In the genomic region with DNA sequence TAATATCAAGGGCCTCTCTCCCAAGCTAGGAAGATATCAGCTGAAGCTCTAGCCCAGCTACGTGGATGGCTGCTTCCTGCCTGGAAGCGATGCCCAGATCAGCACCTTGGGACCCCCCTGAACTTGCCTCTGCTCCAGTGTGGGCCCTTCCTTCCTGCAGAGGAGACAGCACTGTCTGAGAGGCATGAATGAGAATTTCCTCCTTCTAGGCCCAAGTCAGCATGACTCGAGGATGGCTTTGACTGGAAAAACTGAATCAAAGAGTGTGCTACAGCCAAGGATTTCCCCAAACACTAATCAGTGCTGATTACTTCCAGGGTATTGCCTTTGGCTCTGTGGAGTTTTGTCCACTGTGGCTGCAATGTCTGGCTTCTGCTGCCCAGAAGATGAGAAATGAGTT, we compare ENCODE assay signal across 13 cellular contexts. TPM values are rescaled to one million over a fixed set of nuclear protein-coding genes. Genes with fewer than 3 reads are reported as not detected.
DNase-seq lines count a peak whose midpoint lies in the region; ATAC-seq, FAIRE-seq and TF ChIP-seq lines count a peak whose summit lies in the region.
"Had no signal": no experiment of that assay in that cellular context is flagged by ENCODE, and none has a peak within 500 bp of the region (broad histone marks: within the 10 kb centered on the region; RNA-seq: fewer than 3 reads in every experiment).

No MANE protein-coding gene starts in this region.

- DNase-seq in A549 (ENCODE audit: low read depth in 1 of 2, low spot score in 1 of 2) (no peak), PC-3 (no peak), esophagus muscularis mucosa (ENCODE audit: extremely low spot score) (no peak), nephron progenitor cell (no peak), GM13976 (ENCODE audit: low spot score) (no peak), foreskin melanocyte (no peak), GM10266 (ENCODE audit: extremely low spot score) (no peak)
- no peak for DNase-seq in activated CD4-positive, alpha-beta T cell treated with anti-CD3 and anti-CD28 coated beads for 4 hours
- DNase-seq: amygdala, erythroblast, Kasumi-1, SHP77 had no signal

- H3K4me1 ChIP-seq in A549 = peaks cover 100% of the 10 kb centered on the region
- peaks cover 71% of the 10 kb centered on the region for H3K4me1 ChIP-seq in PC-3 (ENCODE audit: insufficient read depth, low read length)
- peaks cover 69 to 99% (median 98%) of the 10 kb centered on the region in 4 donors for H3K4me1 ChIP-seq in esophagus muscularis mucosa

- TF ChIP-seq RAD21 in A549 (conservative IDR thresholded peaks at IDR 0.05 in 1 of 2, IDR thresholded peaks at IDR 0.05 in 1 of 2) = no peak

- H3K36me3 ChIP-seq in PC-3 (ENCODE audit: low read depth, low read length) (peaks cover 11% of the 10 kb centered on the region), esophagus muscularis mucosa (no peaks in the 10 kb centered on the region)

- TF ChIP-seq EP300 in A549 (IDR thresholded peaks at IDR 0.05) (no peak), esophagus muscularis mucosa (IDR thresholded peaks at IDR 0.05) (no peak)

- TF ChIP-seq POLR2A in A549 (IDR thresholded peaks at IDR 0.05; ENCODE audit: low read length) = no peak
- no peak for TF ChIP-seq POLR2A in esophagus muscularis mucosa (IDR thresholded peaks at IDR 0.05; ENCODE audit: low read depth)

- H3K79me2 ChIP-seq in PC-3 (ENCODE audit: low read length) = peaks cover 100% of the 10 kb centered on the region

- peaks cover 23% of the 10 kb centered on the region for H3F3A ChIP-seq in PC-3 (ENCODE audit: low read length, unreplicated experiment)

- H3K4me1 Mint-ChIP-seq in nephron progenitor cell = peaks cover 79% of the 10 kb centered on the region

- peaks cover 3% of the 10 kb centered on the region for H3K27me3 Mint-ChIP-seq in nephron progenitor cell (ENCODE audit: low read depth, poor library complexity)

- no peaks in the 10 kb centered on the region for H3K9me2 ChIP-seq in PC-3 (replicated peaks; ENCODE audit: low read length)

- H3K27me3 ChIP-seq in PC-3 (ENCODE audit: low read length) = no peaks in the 10 kb centered on the region
- H3K27me3 ChIP-seq in esophagus muscularis mucosa = no peaks in the 10 kb centered on the region

- in situ Hi-C loops in GM13976 (cut with MboI; ENCODE audit: low sequenced_read_pairs, unreplicated experiment) = no loop called here

- H3K4me3 ChIP-seq in A549 = no peak overlapping the region
- no peak overlapping the region for H3K4me3 ChIP-seq in PC-3 (ENCODE audit: low read length)
- H3K4me3 ChIP-seq in esophagus muscularis mucosa = no peak overlapping the region

- TF ChIP-seq CTCF in A549 (IDR thresholded peaks at IDR 0.05) = no peak
- TF ChIP-seq CTCF in PC-3 (conservative IDR thresholded peaks at IDR 0.05; ENCODE audit: low read depth, low read length) = no peak
- no peak for TF ChIP-seq CTCF in esophagus muscularis mucosa (IDR thresholded peaks at IDR 0.05)
- no peak for TF ChIP-seq CTCF in nephron progenitor cell (IDR thresholded peaks at IDR 0.05)
- no peak for TF ChIP-seq CTCF in GM13976 (IDR thresholded peaks at IDR 0.05; ENCODE audit: borderline replicate concordance, control extremely low read depth, extremely low read depth, insufficient read depth, missing control alignments)
- TF ChIP-seq CTCF in GM10266 (IDR thresholded peaks at IDR 0.05; ENCODE audit: control insufficient read depth, insufficient read depth, low read depth, missing control alignments) = no peak

- H3K4me2 ChIP-seq in A549 = peak overlapping the region; percentile 71
- no peak overlapping the region for H3K4me2 ChIP-seq in PC-3 (ENCODE audit: low read length)

- 60% methylated on average over 3 of the region's 3 CpGs for WGBS in A549 (ENCODE audit: missing lambda C conversion rate)
- 25% methylated on average over 3 of the region's 3 CpGs for WGBS in esophagus muscularis mucosa

- POLR2A ChIA-PET in A549 (lab: Yijun Ruan, JAX) = no interaction called here
- POLR2A ChIA-PET in PC-3 (lab: Charles Lee; ENCODE audit: unreplicated experiment) = interaction anchor here (0.6 kb wide), 1 partner anchor 41 kb away, joined by 5 read pairs; no protein-coding TSS in a partner anchor

- CTCF ChIA-PET in A549 (lab: Yijun Ruan, JAX) = no interaction called here
- CTCF ChIA-PET in PC-3 (lab: Charles Lee) = no interaction called here

- no peak overlapping the region for H3K9ac ChIP-seq in PC-3 (ENCODE audit: low read length)

- H2AFZ ChIP-seq in PC-3 (ENCODE audit: low read length) = no peak overlapping the region

- peak overlapping the region; percentile 29 for H3K27ac Mint-ChIP-seq in nephron progenitor cell

- no peaks in the 10 kb centered on the region for H3K9me3 Mint-ChIP-seq in nephron progenitor cell

- H3K4me3 Mint-ChIP-seq in nephron progenitor cell = no peak overlapping the region

- peaks cover 41% of the 10 kb centered on the region for H4K20me1 ChIP-seq in PC-3 (ENCODE audit: low read length)

- H3K27ac ChIP-seq in A549 (peak overlapping the region; percentile 43 to 69; a peak in 5 of 6 replicates), PC-3 (ENCODE audit: low read length) (peak overlapping the region; percentile 11; the same call in 1 of the 2 replicates), esophagus muscularis mucosa (replicated peaks in 1 of 4) (peak overlapping the region; percentile 76 to 86 (median 80))

- H3K9me3 ChIP-seq in A549 (no peaks in the 10 kb centered on the region), PC-3 (ENCODE audit: low read length) (no peaks in the 10 kb centered on the region), esophagus muscularis mucosa (no peaks in the 10 kb centered on the region)

- no peak for FAIRE-seq in A549 (lab: Jason Lieb, UNC)

- intact Hi-C loops in PC-3 (cut with micrococcal nuclease) (no loop called here), esophagus muscularis mucosa (cut with DNase I) (no loop called here)

- peaks cover 4% of the 10 kb centered on the region for H3K36me3 Mint-ChIP-seq in nephron progenitor cell (ENCODE audit: low read depth)

- no TSS peak for BruUV-seq in PC-3 (replicated peaks; lab: Mats Ljungman, UMichigan)

- ATAC-seq in A549 (no peak; a peak in 1 of 6 replicates), PC-3 (no peak)
- ATAC-seq: left lobe of liver had no signal

TF ChIP-seq in A549, 52 proteins besides CTCF, POLR2A, EP300 and RAD21:
- TF ChIP-seq ZNF302 (CRISPR knock-in tag; IDR thresholded peaks at IDR 0.05) (no peak), RNF2 (IDR thresholded peaks at IDR 0.05; ENCODE audit: borderline replicate concordance, low read depth) (no peak), ESRRA (IDR thresholded peaks at IDR 0.05; ENCODE audit: borderline replicate concordance, low read length) (no peak), CBX2 (IDR thresholded peaks at IDR 0.05; ENCODE audit: borderline replicate concordance, low read depth) (no peak), RARB (CRISPR knock-in tag; IDR thresholded peaks at IDR 0.05) (no peak), FOSB (CRISPR knock-in tag; IDR thresholded peaks at IDR 0.05) (no peak), CBX8 (IDR thresholded peaks at IDR 0.05) (no peak), RFX5 (IDR thresholded peaks at IDR 0.05) (no peak), HOXB13 (CRISPR knock-in tag; IDR thresholded peaks at IDR 0.05; ENCODE audit: low read depth) (no peak), TFCP2L1 (CRISPR knock-in tag; IDR thresholded peaks at IDR 0.05) (no peak), CHD2 (IDR thresholded peaks at IDR 0.05; ENCODE audit: low read length, partially characterized antibody) (no peak), SMC3 (IDR thresholded peaks at IDR 0.05) (no peak)
- TF ChIP-seq, protein P1, sequence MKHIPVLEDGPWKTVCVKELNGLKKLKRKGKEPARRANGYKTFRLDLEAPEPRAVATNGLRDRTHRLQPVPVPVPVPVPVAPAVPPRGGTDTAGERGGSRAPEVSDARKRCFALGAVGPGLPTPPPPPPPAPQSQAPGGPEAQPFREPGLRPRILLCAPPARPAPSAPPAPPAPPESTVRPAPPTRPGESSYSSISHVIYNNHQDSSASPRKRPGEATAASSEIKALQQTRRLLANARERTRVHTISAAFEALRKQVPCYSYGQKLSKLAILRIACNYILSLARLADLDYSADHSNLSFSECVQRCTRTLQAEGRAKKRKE (CRISPR knock-in tag; IDR thresholded peaks at IDR 0.05; ENCODE audit: low read depth) = no peak
- TF ChIP-seq, protein P2, sequence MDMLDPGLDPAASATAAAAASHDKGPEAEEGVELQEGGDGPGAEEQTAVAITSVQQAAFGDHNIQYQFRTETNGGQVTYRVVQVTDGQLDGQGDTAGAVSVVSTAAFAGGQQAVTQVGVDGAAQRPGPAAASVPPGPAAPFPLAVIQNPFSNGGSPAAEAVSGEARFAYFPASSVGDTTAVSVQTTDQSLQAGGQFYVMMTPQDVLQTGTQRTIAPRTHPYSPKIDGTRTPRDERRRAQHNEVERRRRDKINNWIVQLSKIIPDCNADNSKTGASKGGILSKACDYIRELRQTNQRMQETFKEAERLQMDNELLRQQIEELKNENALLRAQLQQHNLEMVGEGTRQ (IDR thresholded peaks at IDR 0.05) = no peak
- TF ChIP-seq, protein P3, sequence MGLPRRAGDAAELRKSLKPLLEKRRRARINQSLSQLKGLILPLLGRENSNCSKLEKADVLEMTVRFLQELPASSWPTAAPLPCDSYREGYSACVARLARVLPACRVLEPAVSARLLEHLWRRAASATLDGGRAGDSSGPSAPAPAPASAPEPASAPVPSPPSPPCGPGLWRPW (IDR thresholded peaks at IDR 0.05) = no peak

RNA-seq across cellular contexts. Expression of a gene that starts 36.4 kb away (rescaled TPM):
- polyA plus RNA-seq in A549 (2011; rRNA removed) (387 and 439 TPM in 2 replicates), A549 (2017; fragmentation: RNase III; extraction: RNeasy Plus Mini Kit Qiagen cat#74134 plus additional on column Dnase treatment) (235 to 282 TPM (median 257 TPM) in 3 replicates)
- 153 and 161 TPM in 2 replicates for polyA plus RNA-seq in A549 (2012; cell fraction: cytosol; rRNA removed)
- polyA plus RNA-seq in A549 (2012; cell fraction: nucleus; rRNA removed) = 1,973 and 2,223 TPM in 2 replicates
- 1,159 and 1,213 TPM in 2 replicates for polyA minus RNA-seq in A549 (2011; rRNA and poly(A)+ RNA removed)
- total RNA-seq in PC-3 (2014; rRNA removed) (505 and 546 TPM in 2 replicates), esophagus muscularis mucosa (100 to 1,000 TPM in 2 of 4 donors, 10 to 100 TPM in 2; 61.9 to 114 (median 89.9) TPM)

Comparison
In these comparisons a context has a peak if more than half of its experiments do, and no peak if none do; other contexts are left out.
1. H3K27ac ChIP-seq: peak in every context shown above with its lines; median percentile 80 in esophagus muscularis mucosa; 56 in A549; 11 in PC-3.